ENCODE assay signal across 25 cellular contexts in the genomic region with DNA sequence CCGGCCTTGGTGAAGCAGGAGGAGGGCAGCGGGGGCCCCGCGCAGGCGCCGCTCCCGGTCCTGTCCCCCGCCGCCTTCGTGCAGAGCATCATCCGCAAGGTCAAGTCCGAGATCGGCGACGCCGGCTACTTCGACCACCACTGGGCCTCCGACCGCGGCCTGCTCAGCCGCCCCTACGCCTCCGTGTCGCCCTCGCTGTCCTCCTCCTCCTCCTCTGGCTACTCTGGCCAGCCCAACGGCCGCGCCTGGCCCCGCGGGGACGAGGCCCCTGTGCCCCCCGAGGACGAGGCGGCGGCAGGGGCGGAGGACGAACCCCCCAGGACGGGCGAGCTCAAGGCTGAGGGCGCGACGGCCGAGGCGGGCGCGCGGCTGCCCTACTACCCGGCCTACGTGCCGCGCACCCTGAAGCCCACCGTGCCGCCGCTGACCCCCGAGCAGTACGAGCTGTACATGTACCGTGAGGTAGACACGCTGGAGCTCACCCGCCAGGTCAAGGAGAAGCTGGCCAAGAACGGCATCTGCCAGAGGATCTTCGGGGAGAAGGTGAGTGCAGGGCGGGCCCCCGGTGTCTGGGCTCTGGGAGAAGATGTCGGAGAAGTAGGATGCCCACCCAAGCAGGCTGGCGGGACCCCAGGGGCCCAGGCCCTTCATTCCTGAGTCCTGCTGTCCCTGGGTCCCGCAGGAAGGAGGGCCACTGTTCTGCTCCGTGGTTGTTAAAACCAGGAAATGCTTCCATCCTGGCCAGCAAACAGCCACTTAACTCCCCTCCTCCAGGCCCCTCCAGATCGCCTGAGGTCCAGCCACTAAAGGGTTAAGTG.
"Had no signal": no experiment of that assay in that cellular context is flagged by ENCODE, and none has a peak within 500 bp of the region (broad histone marks: within the 10 kb centered on the region; RNA-seq: fewer than 3 reads in every experiment).

No MANE protein-coding gene starts in this region.

- H3K27me3 ChIP-seq: neural progenitor cell, pancreas, tibial nerve, vagina had no signal

- DNase-seq: head of caudate nucleus; hippocampal formation; left colon; left lung; lower lobe of right lung; mammary epithelial cell; mesenchymal stem cell; naive thymus-derived CD8-positive, alpha-beta T cell; nephron progenitor cell; retina; sigmoid colon; small intestine; spleen; stimulated activated CD4-positive, alpha-beta T cell treated with anti-CD3 and anti-CD28 coated beads, Interleukin-4, amount 100 ng/mL, for 24 hours; stimulated activated naive CD4-positive, alpha-beta T cell treated with Interleukin-2 at 50 U/mL for 16 hours had no signal

- H3K4me1 Mint-ChIP-seq: naive thymus-derived CD8-positive, alpha-beta T cell; nephron progenitor cell; stimulated activated effector memory CD8-positive, alpha-beta T cell treated with anti-CD3 and anti-CD28 coated beads, Interleukin-12 subunit alpha, Interleukin-12 subunit beta, amount 100 ng/mL, for 72 hours had no signal

- H3K27ac ChIP-seq: left lung, lower lobe of right lung, neural progenitor cell, pancreas, prostate gland, sigmoid colon, spleen, suprapubic skin, tibial nerve, vagina had no signal

- H3K27ac Mint-ChIP-seq: naive thymus-derived CD8-positive, alpha-beta T cell; nephron progenitor cell; neural progenitor cell; stimulated activated effector memory CD8-positive, alpha-beta T cell treated with anti-CD3 and anti-CD28 coated beads, Interleukin-12 subunit alpha, Interleukin-12 subunit beta, amount 100 ng/mL, for 72 hours; type B pancreatic cell had no signal

- H3K4me2 ChIP-seq: neural progenitor cell had no signal

- H3K36me3 Mint-ChIP-seq: naive thymus-derived CD8-positive, alpha-beta T cell; stimulated activated effector memory CD8-positive, alpha-beta T cell treated with anti-CD3 and anti-CD28 coated beads, Interleukin-12 subunit alpha, Interleukin-12 subunit beta, amount 100 ng/mL, for 72 hours; type B pancreatic cell had no signal

- H3K9me3 ChIP-seq: left lung, lower lobe of right lung, pancreas, prostate gland, sigmoid colon, spleen, suprapubic skin, tibial nerve, vagina had no signal

- FAIRE-seq: keratinocyte, pancreas, small intestine had no signal

- H3K27me3 Mint-ChIP-seq: type B pancreatic cell had no signal

- H3K9ac ChIP-seq: neural progenitor cell had no signal

- H3K4me3 Mint-ChIP-seq: naive thymus-derived CD8-positive, alpha-beta T cell; nephron progenitor cell; neural progenitor cell; stimulated activated effector memory CD8-positive, alpha-beta T cell treated with anti-CD3 and anti-CD28 coated beads, Interleukin-12 subunit alpha, Interleukin-12 subunit beta, amount 100 ng/mL, for 72 hours; type B pancreatic cell had no signal

- ATAC-seq: left colon; left lung; lower lobe of right lung; naive thymus-derived CD8-positive, alpha-beta T cell; pancreas; right cardiac atrium; stimulated activated effector memory CD8-positive, alpha-beta T cell treated with anti-CD3 and anti-CD28 coated beads, Interleukin-12 subunit alpha, Interleukin-12 subunit beta, amount 100 ng/mL, for 72 hours had no signal

- H2AFZ ChIP-seq: neural progenitor cell had no signal

- H3K4me1 ChIP-seq: left lung, lower lobe of right lung, neural progenitor cell, pancreas, prostate gland, suprapubic skin, tibial nerve, vagina had no signal

- H3K9me3 Mint-ChIP-seq: naive thymus-derived CD8-positive, alpha-beta T cell; nephron progenitor cell; neural progenitor cell; stimulated activated effector memory CD8-positive, alpha-beta T cell treated with anti-CD3 and anti-CD28 coated beads, Interleukin-12 subunit alpha, Interleukin-12 subunit beta, amount 100 ng/mL, for 72 hours; type B pancreatic cell had no signal

- H3K36me3 ChIP-seq: left lung, lower lobe of right lung, neural progenitor cell, pancreas, prostate gland, sigmoid colon, spleen, suprapubic skin, tibial nerve, vagina had no signal

- H3K4me3 ChIP-seq: left lung, lower lobe of right lung, neural progenitor cell, pancreas, prostate gland, sigmoid colon, spleen, suprapubic skin, tibial nerve, vagina had no signal
